ENCODE assay signal across 20 cellular contexts in the genomic region with DNA sequence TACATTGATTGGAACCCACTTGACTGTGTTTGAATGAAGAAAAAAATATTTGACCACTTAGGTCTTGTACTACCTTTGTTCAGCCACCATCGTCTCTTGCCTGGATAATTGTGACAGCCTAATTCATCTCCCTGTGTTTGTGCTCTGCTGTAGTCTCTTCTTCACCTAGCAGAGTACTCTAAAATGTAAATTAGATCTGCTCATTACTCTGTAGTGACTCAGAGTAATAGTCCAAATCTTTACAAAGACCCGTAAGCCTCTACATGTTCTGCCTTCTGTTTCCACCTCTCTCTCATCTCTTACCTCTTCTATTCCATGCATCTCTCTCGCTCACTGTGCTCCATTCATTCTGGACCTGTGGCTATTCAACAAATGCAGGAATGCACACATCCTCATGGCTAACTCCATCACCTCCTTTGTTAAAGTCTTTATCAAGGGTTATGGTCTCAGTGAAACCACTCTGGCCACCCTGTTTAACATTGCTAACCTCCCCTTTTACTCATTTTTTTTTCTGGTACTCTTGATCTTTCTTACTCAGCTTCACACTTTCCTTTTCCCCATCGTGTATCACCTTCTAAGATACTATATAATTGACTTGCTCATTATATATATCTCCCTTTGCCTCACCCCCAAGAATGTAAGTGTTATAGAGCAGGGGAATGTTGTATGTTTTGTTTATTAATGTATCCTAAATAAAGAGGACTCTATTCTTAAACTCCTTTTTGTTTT.
DNase-seq lines count a peak whose midpoint lies in the region; ATAC-seq and TF ChIP-seq lines count a peak whose summit lies in the region.
"Had no signal": no experiment of that assay in that cellular context is flagged by ENCODE, and none has a peak within 500 bp of the region (broad histone marks: within the 10 kb centered on the region; RNA-seq: fewer than 3 reads in every experiment).

No MANE protein-coding gene starts in this region.

- peaks cover 44% of the 10 kb centered on the region for H3K4me1 Mint-ChIP-seq in activated CD4-positive, alpha-beta T cell treated with anti-CD3 and anti-CD28 coated beads for 36 hours
- peaks cover 21% of the 10 kb centered on the region for H3K4me1 Mint-ChIP-seq in activated naive CD8-positive, alpha-beta T cell treated with anti-CD3 and anti-CD28 coated beads, Interleukin-2, amount 10 ng/mL, durations not matched to agents 7 days and 5 days
- H3K4me1 Mint-ChIP-seq in natural killer cell treated with Interleukin-12 subunit alpha and Interleukin-12 subunit beta and Interleukin-15 and Interleukin-18, amount 100 ng/mL, for 72 hours (ENCODE audit: low read depth in 2 of 2): peaks cover 20 to 30% of the 10 kb centered on the region in 2 donors

- H3K27me3 ChIP-seq in HUES48 (ENCODE audit: control insufficient read depth, insufficient read depth, low read length): no peaks in the 10 kb centered on the region
- H3K27me3 ChIP-seq in brain microvascular endothelial cell (replicated peaks): no peaks in the 10 kb centered on the region
- H3K27me3 ChIP-seq: foreskin keratinocyte, left lung, Peyer's patch, spleen had no signal

- CTCF ChIA-PET in activated CD4-positive, alpha-beta T cell treated with anti-CD3 and anti-CD28 coated beads for 36 hours (lab: Charles Lee): interaction anchor here (0.5 to 1.1 kb wide), 2 partner anchors 12 to 359 kb away, joined by 5 read pairs; no protein-coding TSS in a partner anchor

- H3K9ac ChIP-seq in HUES48 (ENCODE audit: low read depth, low read length): no peak overlapping the region

- H3K4me1 ChIP-seq in HUES48 (ENCODE audit: control insufficient read depth, insufficient read depth, low read length): peaks cover 15% of the 10 kb centered on the region
- H3K4me1 ChIP-seq: foreskin keratinocyte, left lung, Peyer's patch, psoas muscle had no signal

- H3K4me3 ChIP-seq in HUES48 (ENCODE audit: low read depth, low read length) (no peak overlapping the region), brain microvascular endothelial cell (ENCODE audit: low read depth, low read length) (no peak overlapping the region)
- H3K4me3 ChIP-seq: left lung, Peyer's patch, psoas muscle, spleen had no signal

- ATAC-seq in activated CD4-positive, alpha-beta T cell treated with anti-CD3 and anti-CD28 coated beads for 36 hours: peak; percentile 89
- peak; percentile 26 for ATAC-seq in activated naive CD8-positive, alpha-beta T cell treated with anti-CD3 and anti-CD28 coated beads, Interleukin-2, amount 10 ng/mL, durations not matched to agents 7 days and 5 days (ENCODE audit: low read depth)
- peak; percentile 59 to 88 for ATAC-seq in natural killer cell treated with Interleukin-12 subunit alpha and Interleukin-12 subunit beta and Interleukin-15 and Interleukin-18, amount 100 ng/mL, for 72 hours
- ATAC-seq in HG03039 (IDR thresholded peaks at IDR 0.05; ENCODE audit: unreplicated experiment): no peak
- ATAC-seq: foreskin keratinocyte, left lung, psoas muscle had no signal

- H3K36me3 ChIP-seq in HUES48 (ENCODE audit: control insufficient read depth, insufficient read depth, low read length) (no peaks in the 10 kb centered on the region), brain microvascular endothelial cell (replicated peaks) (no peaks in the 10 kb centered on the region)
- H3K36me3 ChIP-seq: Peyer's patch had no signal

- H3K27ac Mint-ChIP-seq in activated CD4-positive, alpha-beta T cell treated with anti-CD3 and anti-CD28 coated beads for 36 hours: peak overlapping the region; percentile 35
- peak overlapping the region; percentile 8 for H3K27ac Mint-ChIP-seq in activated naive CD8-positive, alpha-beta T cell treated with anti-CD3 and anti-CD28 coated beads, Interleukin-2, amount 10 ng/mL, durations not matched to agents 7 days and 5 days
- peak overlapping the region; percentile 1 to 10 for H3K27ac Mint-ChIP-seq in natural killer cell treated with Interleukin-12 subunit alpha and Interleukin-12 subunit beta and Interleukin-15 and Interleukin-18, amount 100 ng/mL, for 72 hours

- H3K27ac ChIP-seq in HUES48 (ENCODE audit: low read depth, low read length) (peak overlapping the region; percentile 20), brain microvascular endothelial cell (no peak overlapping the region)
- H3K27ac ChIP-seq: C4-2B, foreskin keratinocyte, HL-60, left lung, Peyer's patch, psoas muscle, spleen had no signal

- no peaks in the 10 kb centered on the region for H3K9me3 ChIP-seq in HUES48 (ENCODE audit: control insufficient read depth, insufficient read depth, low read length)
- H3K9me3 ChIP-seq: left lung, Peyer's patch, psoas muscle, spleen had no signal

- H3K27me3 Mint-ChIP-seq in activated CD4-positive, alpha-beta T cell treated with anti-CD3 and anti-CD28 coated beads for 36 hours: no peaks in the 10 kb centered on the region
- no peaks in the 10 kb centered on the region for H3K27me3 Mint-ChIP-seq in activated naive CD8-positive, alpha-beta T cell treated with anti-CD3 and anti-CD28 coated beads, Interleukin-2, amount 10 ng/mL, durations not matched to agents 7 days and 5 days
- H3K27me3 Mint-ChIP-seq in natural killer cell treated with Interleukin-12 subunit alpha and Interleukin-12 subunit beta and Interleukin-15 and Interleukin-18, amount 100 ng/mL, for 72 hours: no peaks in the 10 kb centered on the region

- H3K4me3 Mint-ChIP-seq in activated CD4-positive, alpha-beta T cell treated with anti-CD3 and anti-CD28 coated beads for 36 hours: no peak overlapping the region
- H3K4me3 Mint-ChIP-seq in activated naive CD8-positive, alpha-beta T cell treated with anti-CD3 and anti-CD28 coated beads, Interleukin-2, amount 10 ng/mL, durations not matched to agents 7 days and 5 days: peak overlapping the region; percentile 15
- H3K4me3 Mint-ChIP-seq in natural killer cell treated with Interleukin-12 subunit alpha and Interleukin-12 subunit beta and Interleukin-15 and Interleukin-18, amount 100 ng/mL, for 72 hours: peak overlapping the region; percentile 19

- POLR2A ChIA-PET in activated CD4-positive, alpha-beta T cell treated with anti-CD3 and anti-CD28 coated beads for 36 hours (lab: Charles Lee): interaction anchor here (1.2 kb wide), 1 partner anchor 44 kb away, joined by 3 read pairs; no protein-coding TSS in a partner anchor
- POLR2A ChIA-PET in activated naive CD8-positive, alpha-beta T cell treated with anti-CD3 and anti-CD28 coated beads, Interleukin-2, amount 10 ng/mL, durations not matched to agents 7 days and 5 days (lab: Charles Lee): no interaction called here

- intact Hi-C loops in activated CD4-positive, alpha-beta T cell treated with anti-CD3 and anti-CD28 coated beads for 36 hours (cut with DNase I, micrococcal nuclease): loop anchor here (2.0 to 5.0 kb wide), 6 partner anchors 33 to 72 kb away; no protein-coding TSS in a partner anchor

- H3K36me3 Mint-ChIP-seq in activated CD4-positive, alpha-beta T cell treated with anti-CD3 and anti-CD28 coated beads for 36 hours (ENCODE audit: low read depth): peaks cover 18% of the 10 kb centered on the region
- H3K36me3 Mint-ChIP-seq in activated naive CD8-positive, alpha-beta T cell treated with anti-CD3 and anti-CD28 coated beads, Interleukin-2, amount 10 ng/mL, durations not matched to agents 7 days and 5 days: peaks cover 16% of the 10 kb centered on the region
- H3K36me3 Mint-ChIP-seq in natural killer cell treated with Interleukin-12 subunit alpha and Interleukin-12 subunit beta and Interleukin-15 and Interleukin-18, amount 100 ng/mL, for 72 hours: peaks cover 9% of the 10 kb centered on the region

- in situ Hi-C loops in brain microvascular endothelial cell (cut with HindIII; ENCODE audit: low pct_ligation_motif_present, low sequenced_read_pairs): no loop called here

- H3K9me3 Mint-ChIP-seq in activated CD4-positive, alpha-beta T cell treated with anti-CD3 and anti-CD28 coated beads for 36 hours (ENCODE audit: low read depth): peaks cover 4% of the 10 kb centered on the region
- no peaks in the 10 kb centered on the region for H3K9me3 Mint-ChIP-seq in activated naive CD8-positive, alpha-beta T cell treated with anti-CD3 and anti-CD28 coated beads, Interleukin-2, amount 10 ng/mL, durations not matched to agents 7 days and 5 days
- H3K9me3 Mint-ChIP-seq in natural killer cell treated with Interleukin-12 subunit alpha and Interleukin-12 subunit beta and Interleukin-15 and Interleukin-18, amount 100 ng/mL, for 72 hours: no peaks in the 10 kb centered on the region

- peak; percentile 13 for DNase-seq in activated CD4-positive, alpha-beta T cell treated with anti-CD3 and anti-CD28 coated beads for 36 hours
- DNase-seq in activated CD4-positive, alpha-beta T cell treated with anti-CD3 and anti-CD28 coated beads for 48 hours: no peak
- DNase-seq in activated naive CD8-positive, alpha-beta T cell treated with anti-CD3 and anti-CD28 coated beads, Interleukin-2, amount 10 ng/mL, durations not matched to agents 7 days and 5 days: no peak
- DNase-seq in natural killer cell treated with Interleukin-12 subunit alpha and Interleukin-12 subunit beta and Interleukin-15 and Interleukin-18, amount 100 ng/mL, for 72 hours (ENCODE audit: low spot score): no peak
- no peak for DNase-seq in brain microvascular endothelial cell
- DNase-seq in dedifferentiated amniotic fluid mesenchymal stem cell (ENCODE audit: extremely low spot score): no peak
- DNase-seq: amniotic stem cell, cerebellar nuclear complex, DND-41, foreskin keratinocyte, left lung, NCI-H1092, NCI-H2171 treated with DMSO at 0.1 percent for 48 hours, Peyer's patch, psoas muscle, spleen had no signal

- TF ChIP-seq CTCF in brain microvascular endothelial cell (IDR thresholded peaks at IDR 0.05; ENCODE audit: low read depth, low read length, missing control alignments): no peak
